In the genomic region with DNA sequence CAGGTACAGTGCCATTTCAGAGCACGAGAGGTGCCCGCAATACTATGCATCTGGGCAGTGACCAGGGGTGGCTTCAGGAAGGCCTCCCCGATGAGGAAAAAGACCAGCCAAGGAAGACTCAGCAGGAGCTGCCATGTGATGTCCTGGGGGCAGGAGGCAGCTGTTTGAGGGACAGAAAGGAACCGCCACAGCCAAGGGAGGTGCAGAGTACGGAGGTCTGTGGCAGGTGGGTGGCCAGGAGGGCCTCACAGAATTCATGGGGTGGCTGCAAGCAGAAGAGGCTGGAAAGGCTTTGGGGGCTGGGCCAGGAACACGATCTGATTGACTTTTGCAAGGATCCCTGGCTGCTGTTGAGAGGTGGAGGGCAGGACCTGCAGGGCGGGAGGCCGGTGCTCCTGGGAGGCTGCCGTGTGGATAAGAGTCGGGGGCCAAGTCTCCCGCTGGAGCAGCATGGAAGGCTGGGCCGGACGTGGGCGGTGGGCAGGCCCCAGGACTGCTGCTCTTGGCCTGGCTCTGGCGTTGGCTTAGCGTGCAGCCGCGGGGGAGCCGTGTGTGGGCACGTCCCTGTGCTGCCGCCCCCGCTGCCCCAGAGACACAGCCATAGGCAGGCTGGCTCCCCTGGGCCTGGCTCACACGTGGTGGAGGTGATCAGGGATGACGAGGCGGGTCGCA, we compare ENCODE assay signal across 2 cellular contexts.
TF ChIP-seq lines count a peak whose summit lies in the region.

No MANE protein-coding gene starts in this region.

TF ChIP-seq in HEK293, 187 proteins besides CTCF, POLR2A, EP300 and RAD21 (continued from another document and continues in another):
- TF ChIP-seq, protein P1, sequence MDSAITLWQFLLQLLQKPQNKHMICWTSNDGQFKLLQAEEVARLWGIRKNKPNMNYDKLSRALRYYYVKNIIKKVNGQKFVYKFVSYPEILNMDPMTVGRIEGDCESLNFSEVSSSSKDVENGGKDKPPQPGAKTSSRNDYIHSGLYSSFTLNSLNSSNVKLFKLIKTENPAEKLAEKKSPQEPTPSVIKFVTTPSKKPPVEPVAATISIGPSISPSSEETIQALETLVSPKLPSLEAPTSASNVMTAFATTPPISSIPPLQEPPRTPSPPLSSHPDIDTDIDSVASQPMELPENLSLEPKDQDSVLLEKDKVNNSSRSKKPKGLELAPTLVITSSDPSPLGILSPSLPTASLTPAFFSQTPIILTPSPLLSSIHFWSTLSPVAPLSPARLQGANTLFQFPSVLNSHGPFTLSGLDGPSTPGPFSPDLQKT (IDR thresholded peaks at IDR 0.05; ENCODE audit: borderline replicate concordance, low read depth, low read length), result no peak
- TF ChIP-seq ZNF621 (tag by site-specific recombination; IDR thresholded peaks at IDR 0.05), result no peak
- TF ChIP-seq, protein P2, sequence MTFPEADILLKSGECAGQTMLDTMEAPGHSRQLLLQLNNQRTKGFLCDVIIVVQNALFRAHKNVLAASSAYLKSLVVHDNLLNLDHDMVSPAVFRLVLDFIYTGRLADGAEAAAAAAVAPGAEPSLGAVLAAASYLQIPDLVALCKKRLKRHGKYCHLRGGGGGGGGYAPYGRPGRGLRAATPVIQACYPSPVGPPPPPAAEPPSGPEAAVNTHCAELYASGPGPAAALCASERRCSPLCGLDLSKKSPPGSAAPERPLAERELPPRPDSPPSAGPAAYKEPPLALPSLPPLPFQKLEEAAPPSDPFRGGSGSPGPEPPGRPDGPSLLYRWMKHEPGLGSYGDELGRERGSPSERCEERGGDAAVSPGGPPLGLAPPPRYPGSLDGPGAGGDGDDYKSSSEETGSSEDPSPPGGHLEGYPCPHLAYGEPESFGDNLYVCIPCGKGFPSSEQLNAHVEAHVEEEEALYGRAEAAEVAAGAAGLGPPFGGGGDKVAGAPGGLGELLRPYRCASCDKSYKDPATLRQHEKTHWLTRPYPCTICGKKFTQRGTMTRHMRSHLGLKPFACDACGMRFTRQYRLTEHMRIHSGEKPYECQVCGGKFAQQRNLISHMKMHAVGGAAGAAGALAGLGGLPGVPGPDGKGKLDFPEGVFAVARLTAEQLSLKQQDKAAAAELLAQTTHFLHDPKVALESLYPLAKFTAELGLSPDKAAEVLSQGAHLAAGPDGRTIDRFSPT (tag by site-specific recombination; IDR thresholded peaks at IDR 0.05), result peak; percentile 13; the same call in 1 of the 2 replicates
- TF ChIP-seq, protein P3, sequence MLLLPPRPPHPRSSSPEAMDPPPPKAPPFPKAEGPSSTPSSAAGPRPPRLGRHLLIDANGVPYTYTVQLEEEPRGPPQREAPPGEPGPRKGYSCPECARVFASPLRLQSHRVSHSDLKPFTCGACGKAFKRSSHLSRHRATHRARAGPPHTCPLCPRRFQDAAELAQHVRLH (tag by site-specific recombination; IDR thresholded peaks at IDR 0.05), result no peak
- no peak for TF ChIP-seq ZBTB7A (tag by site-specific recombination; IDR thresholded peaks at IDR 0.05; ENCODE audit: low read depth)
- no peak for TF ChIP-seq ZNF558 (tag by site-specific recombination; IDR thresholded peaks at IDR 0.05)
- no peak for TF ChIP-seq MEIS1 (CRISPR knock-in tag; IDR thresholded peaks at IDR 0.05; ENCODE audit: borderline replicate concordance)
- TF ChIP-seq BCL11B (tag by site-specific recombination; IDR thresholded peaks at IDR 0.05; ENCODE audit: low read depth), result peak; percentile 52; the same call in 1 of the 2 replicates
- no peak for TF ChIP-seq ZNF23 (tag by site-specific recombination; IDR thresholded peaks at IDR 0.05; ENCODE audit: borderline replicate concordance)
- TF ChIP-seq ZNF10 (tag by site-specific recombination; IDR thresholded peaks at IDR 0.05), result no peak
- TF ChIP-seq EGR2 (tag by site-specific recombination; IDR thresholded peaks at IDR 0.05; ENCODE audit: low read depth), result peak; percentile 99
- peak; percentile 30 for TF ChIP-seq SP2 (tag by site-specific recombination; IDR thresholded peaks at IDR 0.05)
- TF ChIP-seq, protein P4, sequence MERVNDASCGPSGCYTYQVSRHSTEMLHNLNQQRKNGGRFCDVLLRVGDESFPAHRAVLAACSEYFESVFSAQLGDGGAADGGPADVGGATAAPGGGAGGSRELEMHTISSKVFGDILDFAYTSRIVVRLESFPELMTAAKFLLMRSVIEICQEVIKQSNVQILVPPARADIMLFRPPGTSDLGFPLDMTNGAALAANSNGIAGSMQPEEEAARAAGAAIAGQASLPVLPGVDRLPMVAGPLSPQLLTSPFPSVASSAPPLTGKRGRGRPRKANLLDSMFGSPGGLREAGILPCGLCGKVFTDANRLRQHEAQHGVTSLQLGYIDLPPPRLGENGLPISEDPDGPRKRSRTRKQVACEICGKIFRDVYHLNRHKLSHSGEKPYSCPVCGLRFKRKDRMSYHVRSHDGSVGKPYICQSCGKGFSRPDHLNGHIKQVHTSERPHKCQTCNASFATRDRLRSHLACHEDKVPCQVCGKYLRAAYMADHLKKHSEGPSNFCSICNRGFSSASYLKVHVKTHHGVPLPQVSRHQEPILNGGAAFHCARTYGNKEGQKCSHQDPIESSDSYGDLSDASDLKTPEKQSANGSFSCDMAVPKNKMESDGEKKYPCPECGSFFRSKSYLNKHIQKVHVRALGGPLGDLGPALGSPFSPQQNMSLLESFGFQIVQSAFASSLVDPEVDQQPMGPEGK (tag by site-specific recombination; IDR thresholded peaks at IDR 0.05), result peak; percentile 9; the same call in 1 of the 2 replicates
- TF ChIP-seq, protein P5, sequence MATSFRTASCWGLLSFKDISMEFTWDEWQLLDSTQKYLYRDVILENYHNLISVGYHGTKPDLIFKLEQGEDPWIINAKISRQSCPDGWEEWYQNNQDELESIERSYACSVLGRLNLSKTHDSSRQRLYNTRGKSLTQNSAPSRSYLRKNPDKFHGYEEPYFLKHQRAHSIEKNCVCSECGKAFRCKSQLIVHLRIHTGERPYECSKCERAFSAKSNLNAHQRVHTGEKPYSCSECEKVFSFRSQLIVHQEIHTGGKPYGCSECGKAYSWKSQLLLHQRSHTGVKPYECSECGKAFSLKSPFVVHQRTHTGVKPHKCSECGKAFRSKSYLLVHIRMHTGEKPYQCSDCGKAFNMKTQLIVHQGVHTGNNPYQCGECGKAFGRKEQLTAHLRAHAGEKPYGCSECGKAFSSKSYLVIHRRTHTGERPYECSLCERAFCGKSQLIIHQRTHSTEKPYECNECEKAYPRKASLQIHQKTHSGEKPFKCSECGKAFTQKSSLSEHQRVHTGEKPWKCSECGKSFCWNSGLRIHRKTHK (tag by site-specific recombination; IDR thresholded peaks at IDR 0.05), result no peak
- TF ChIP-seq ZIC2 (tag by site-specific recombination; IDR thresholded peaks at IDR 0.05), result peak; percentile 99
- TF ChIP-seq ZFP3 (tag by site-specific recombination; IDR thresholded peaks at IDR 0.05; ENCODE audit: low read depth), result no peak

TF ChIP-seq in HepG2, 621 proteins besides CTCF, POLR2A, EP300 and RAD21 (continued from another document and continues in another):
- TF ChIP-seq, protein P6, sequence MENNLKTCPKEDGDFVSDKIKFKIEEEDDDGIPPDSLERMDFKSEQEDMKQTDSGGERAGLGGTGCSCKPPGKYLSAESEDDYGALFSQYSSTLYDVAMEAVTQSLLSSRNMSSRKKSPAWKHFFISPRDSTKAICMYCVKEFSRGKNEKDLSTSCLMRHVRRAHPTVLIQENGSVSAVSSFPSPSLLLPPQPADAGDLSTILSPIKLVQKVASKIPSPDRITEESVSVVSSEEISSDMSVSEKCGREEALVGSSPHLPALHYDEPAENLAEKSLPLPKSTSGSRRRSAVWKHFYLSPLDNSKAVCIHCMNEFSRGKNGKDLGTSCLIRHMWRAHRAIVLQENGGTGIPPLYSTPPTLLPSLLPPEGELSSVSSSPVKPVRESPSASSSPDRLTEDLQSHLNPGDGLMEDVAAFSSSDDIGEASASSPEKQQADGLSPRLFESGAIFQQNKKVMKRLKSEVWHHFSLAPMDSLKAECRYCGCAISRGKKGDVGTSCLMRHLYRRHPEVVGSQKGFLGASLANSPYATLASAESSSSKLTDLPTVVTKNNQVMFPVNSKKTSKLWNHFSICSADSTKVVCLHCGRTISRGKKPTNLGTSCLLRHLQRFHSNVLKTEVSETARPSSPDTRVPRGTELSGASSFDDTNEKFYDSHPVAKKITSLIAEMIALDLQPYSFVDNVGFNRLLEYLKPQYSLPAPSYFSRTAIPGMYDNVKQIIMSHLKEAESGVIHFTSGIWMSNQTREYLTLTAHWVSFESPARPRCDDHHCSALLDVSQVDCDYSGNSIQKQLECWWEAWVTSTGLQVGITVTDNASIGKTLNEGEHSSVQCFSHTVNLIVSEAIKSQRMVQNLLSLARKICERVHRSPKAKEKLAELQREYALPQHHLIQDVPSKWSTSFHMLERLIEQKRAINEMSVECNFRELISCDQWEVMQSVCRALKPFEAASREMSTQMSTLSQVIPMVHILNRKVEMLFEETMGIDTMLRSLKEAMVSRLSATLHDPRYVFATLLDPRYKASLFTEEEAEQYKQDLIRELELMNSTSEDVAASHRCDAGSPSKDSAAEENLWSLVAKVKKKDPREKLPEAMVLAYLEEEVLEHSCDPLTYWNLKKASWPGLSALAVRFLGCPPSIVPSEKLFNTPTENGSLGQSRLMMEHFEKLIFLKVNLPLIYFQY (CRISPR knock-in tag; IDR thresholded peaks at IDR 0.05; ENCODE audit: borderline replicate concordance), result no peak
- TF ChIP-seq ARNTL (CRISPR knock-in tag; IDR thresholded peaks at IDR 0.05) (no peak), ZNF678 (CRISPR knock-in tag; IDR thresholded peaks at IDR 0.05) (no peak), RXRB (CRISPR knock-in tag; IDR thresholded peaks at IDR 0.05; ENCODE audit: borderline replicate concordance) (no peak), SMARCC2 (IDR thresholded peaks at IDR 0.05) (no peak), CAMTA2 (CRISPR knock-in tag; IDR thresholded peaks at IDR 0.05; ENCODE audit: borderline replicate concordance) (0 out of 2 replicates have a peak, but pooled peaks have one; percentile 22), PAF1 (CRISPR knock-in tag; IDR thresholded peaks at IDR 0.05) (no peak), ZNF567 (CRISPR knock-in tag; IDR thresholded peaks at IDR 0.05; ENCODE audit: borderline replicate concordance) (no peak)
- TF ChIP-seq, protein P7, sequence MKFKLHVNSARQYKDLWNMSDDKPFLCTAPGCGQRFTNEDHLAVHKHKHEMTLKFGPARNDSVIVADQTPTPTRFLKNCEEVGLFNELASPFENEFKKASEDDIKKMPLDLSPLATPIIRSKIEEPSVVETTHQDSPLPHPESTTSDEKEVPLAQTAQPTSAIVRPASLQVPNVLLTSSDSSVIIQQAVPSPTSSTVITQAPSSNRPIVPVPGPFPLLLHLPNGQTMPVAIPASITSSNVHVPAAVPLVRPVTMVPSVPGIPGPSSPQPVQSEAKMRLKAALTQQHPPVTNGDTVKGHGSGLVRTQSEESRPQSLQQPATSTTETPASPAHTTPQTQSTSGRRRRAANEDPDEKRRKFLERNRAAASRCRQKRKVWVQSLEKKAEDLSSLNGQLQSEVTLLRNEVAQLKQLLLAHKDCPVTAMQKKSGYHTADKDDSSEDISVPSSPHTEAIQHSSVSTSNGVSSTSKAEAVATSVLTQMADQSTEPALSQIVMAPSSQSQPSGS (CRISPR knock-in tag; IDR thresholded peaks at IDR 0.05), result no peak
- TF ChIP-seq, protein P8, sequence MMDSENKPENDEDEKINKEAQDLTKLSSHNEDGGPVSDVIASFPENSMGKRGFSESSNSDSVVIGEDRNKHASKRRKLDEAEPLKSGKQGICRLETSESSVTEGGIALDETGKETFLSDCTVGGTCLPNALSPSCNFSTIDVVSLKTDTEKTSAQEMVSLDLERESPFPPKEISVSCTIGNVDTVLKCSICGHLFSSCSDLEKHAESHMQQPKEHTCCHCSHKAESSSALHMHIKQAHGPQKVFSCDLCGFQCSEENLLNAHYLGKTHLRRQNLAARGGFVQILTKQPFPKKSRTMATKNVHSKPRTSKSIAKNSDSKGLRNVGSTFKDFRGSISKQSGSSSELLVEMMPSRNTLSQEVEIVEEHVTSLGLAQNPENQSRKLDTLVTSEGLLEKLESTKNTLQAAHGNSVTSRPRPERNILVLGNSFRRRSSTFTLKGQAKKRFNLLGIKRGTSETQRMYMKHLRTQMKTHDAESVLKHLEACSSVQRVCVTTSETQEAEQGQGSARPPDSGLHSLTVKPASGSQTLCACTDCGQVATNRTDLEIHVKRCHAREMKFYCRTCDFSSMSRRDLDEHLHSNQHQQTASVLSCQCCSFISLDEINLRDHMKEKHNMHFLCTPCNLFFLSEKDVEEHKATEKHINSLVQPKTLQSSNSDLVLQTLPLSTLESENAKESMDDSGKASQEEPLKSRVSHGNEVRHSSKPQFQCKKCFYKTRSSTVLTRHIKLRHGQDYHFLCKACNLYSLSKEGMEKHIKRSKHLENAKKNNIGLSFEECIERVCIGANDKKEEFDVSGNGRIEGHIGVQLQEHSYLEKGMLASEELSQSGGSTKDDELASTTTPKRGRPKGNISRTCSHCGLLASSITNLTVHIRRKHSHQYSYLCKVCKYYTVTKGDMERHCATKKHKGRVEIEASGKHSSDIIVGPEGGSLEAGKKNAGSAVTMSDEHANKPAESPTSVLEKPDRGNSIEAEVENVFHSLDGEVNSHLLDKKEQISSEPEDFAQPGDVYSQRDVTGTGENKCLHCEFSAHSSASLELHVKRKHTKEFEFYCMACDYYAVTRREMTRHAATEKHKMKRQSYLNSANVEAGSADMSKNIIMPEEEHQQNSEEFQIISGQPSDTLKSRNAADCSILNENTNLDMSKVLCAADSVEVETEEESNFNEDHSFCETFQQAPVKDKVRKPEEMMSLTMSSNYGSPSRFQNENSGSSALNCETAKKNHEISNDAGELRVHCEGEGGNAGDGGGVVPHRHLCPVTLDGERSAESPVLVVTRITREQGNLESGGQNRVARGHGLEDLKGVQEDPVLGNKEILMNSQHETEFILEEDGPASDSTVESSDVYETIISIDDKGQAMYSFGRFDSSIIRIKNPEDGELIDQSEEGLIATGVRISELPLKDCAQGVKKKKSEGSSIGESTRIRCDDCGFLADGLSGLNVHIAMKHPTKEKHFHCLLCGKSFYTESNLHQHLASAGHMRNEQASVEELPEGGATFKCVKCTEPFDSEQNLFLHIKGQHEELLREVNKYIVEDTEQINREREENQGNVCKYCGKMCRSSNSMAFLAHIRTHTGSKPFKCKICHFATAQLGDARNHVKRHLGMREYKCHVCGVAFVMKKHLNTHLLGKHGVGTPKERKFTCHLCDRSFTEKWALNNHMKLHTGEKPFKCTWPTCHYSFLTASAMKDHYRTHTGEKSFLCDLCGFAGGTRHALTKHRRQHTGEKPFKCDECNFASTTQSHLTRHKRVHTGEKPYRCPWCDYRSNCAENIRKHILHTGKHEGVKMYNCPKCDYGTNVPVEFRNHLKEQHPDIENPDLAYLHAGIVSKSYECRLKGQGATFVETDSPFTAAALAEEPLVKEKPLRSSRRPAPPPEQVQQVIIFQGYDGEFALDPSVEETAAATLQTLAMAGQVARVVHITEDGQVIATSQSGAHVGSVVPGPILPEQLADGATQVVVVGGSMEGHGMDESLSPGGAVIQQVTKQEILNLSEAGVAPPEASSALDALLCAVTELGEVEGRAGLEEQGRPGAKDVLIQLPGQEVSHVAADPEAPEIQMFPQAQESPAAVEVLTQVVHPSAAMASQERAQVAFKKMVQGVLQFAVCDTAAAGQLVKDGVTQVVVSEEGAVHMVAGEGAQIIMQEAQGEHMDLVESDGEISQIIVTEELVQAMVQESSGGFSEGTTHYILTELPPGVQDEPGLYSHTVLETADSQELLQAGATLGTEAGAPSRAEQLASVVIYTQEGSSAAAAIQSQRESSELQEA (CRISPR knock-in tag; IDR thresholded peaks at IDR 0.05; ENCODE audit: not compliant biosample characterization), result no peak
- TF ChIP-seq, protein P9, sequence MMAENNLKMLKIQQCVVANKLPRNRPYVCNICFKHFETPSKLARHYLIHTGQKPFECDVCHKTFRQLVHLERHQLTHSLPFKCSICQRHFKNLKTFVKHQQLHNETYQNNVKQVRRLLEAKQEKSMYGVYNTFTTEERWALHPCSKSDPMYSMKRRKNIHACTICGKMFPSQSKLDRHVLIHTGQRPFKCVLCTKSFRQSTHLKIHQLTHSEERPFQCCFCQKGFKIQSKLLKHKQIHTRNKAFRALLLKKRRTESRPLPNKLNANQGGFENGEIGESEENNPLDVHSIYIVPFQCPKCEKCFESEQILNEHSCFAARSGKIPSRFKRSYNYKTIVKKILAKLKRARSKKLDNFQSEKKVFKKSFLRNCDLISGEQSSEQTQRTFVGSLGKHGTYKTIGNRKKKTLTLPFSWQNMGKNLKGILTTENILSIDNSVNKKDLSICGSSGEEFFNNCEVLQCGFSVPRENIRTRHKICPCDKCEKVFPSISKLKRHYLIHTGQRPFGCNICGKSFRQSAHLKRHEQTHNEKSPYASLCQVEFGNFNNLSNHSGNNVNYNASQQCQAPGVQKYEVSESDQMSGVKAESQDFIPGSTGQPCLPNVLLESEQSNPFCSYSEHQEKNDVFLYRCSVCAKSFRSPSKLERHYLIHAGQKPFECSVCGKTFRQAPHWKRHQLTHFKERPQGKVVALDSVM (CRISPR knock-in tag; IDR thresholded peaks at IDR 0.05), result 0 out of 2 replicates have a peak, but pooled peaks have one; percentile 10
